Comparison of ENCODE assay signal across 17 cellular contexts in the genomic region with DNA sequence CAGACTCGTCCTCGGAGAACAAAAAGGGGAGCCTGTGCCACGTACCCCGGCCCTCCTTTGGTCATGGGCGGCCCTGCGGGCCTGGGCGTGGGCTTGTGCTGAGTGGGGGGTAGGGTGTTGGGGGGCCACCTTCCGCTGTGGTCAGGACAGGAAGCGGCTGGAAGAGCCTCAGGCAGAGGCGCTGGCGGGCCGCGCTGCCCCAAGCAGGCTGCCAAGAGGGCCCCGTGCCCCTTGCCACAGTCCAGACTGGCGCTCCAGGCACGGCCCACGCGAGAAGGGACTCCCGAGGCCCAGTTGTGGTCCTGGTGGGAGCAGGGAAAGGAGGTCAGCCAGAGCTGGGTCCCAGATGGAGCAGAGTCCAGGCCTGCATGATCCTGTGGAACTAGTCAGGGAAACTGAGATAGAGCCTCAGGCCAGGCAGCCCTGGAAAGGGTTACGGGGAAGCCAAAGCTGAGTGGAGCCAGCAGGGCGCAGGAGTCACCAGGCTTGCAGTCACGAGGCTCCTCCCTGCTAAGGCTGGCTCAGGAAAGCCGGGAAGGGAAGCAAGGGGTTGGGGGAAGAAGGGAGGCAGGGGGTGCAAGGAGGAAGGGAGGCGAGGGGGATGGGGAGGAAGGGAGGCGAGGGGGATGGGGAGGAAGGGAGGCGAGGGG.
"Had no signal": no experiment of that assay in that cellular context is flagged by ENCODE, and none has a peak within 500 bp of the region (broad histone marks: within the 10 kb centered on the region; RNA-seq: fewer than 3 reads in every experiment).

No MANE protein-coding gene starts in this region.

- H3K9me3 Mint-ChIP-seq: activated naive CD8-positive, alpha-beta T cell treated with anti-CD3 and anti-CD28 coated beads, Interleukin-2, amount 10 ng/mL, durations not matched to agents 7 days and 5 days; naive thymus-derived CD8-positive, alpha-beta T cell had no signal

- ATAC-seq: naive thymus-derived CD8-positive, alpha-beta T cell; psoas muscle; sciatic nerve; stimulated activated naive B cell treated with anti-CD40 and anti-IgM and Interleukin-4, amounts not matched to agents 10 μg/mL and 1 μg/mL and 100 μg/mL, for 72 hours had no signal

- H3K27ac ChIP-seq: colonic mucosa, psoas muscle, spleen, upper lobe of left lung had no signal

- H3K4me1 ChIP-seq: colonic mucosa, psoas muscle, spleen, upper lobe of left lung had no signal

- H3K4me1 Mint-ChIP-seq: stimulated activated naive B cell treated with anti-CD40 and anti-IgM and Interleukin-4, amounts not matched to agents 10 μg/mL and 1 μg/mL and 100 μg/mL, for 72 hours had no signal

- H3K36me3 ChIP-seq: colonic mucosa, spleen, upper lobe of left lung had no signal

- H3K27ac Mint-ChIP-seq: stimulated activated naive B cell treated with anti-CD40 and anti-IgM and Interleukin-4, amounts not matched to agents 10 μg/mL and 1 μg/mL and 100 μg/mL, for 72 hours had no signal

- H3K27me3 ChIP-seq: colonic mucosa, spleen, upper lobe of left lung had no signal

- H3K4me3 ChIP-seq: colonic mucosa, lung, psoas muscle, spleen, upper lobe of left lung had no signal

- H3K4me3 Mint-ChIP-seq: activated naive CD8-positive, alpha-beta T cell treated with anti-CD3 and anti-CD28 coated beads, Interleukin-2, amount 10 ng/mL, durations not matched to agents 7 days and 5 days; naive thymus-derived CD8-positive, alpha-beta T cell; stimulated activated naive B cell treated with anti-CD40 and anti-IgM and Interleukin-4, amounts not matched to agents 10 μg/mL and 1 μg/mL and 100 μg/mL, for 72 hours had no signal

- DNase-seq: activated CD4-positive, alpha-beta T cell treated with anti-CD3 and anti-CD28 coated beads for 4 hours; activated effector memory CD4-positive, alpha-beta T cell treated with Interleukin-2 at 50 U/mL for 16 hours; activated naive CD8-positive, alpha-beta T cell treated with anti-CD3 and anti-CD28 coated beads, Interleukin-2, amount 10 ng/mL, durations not matched to agents 7 days and 5 days; colonic mucosa; effector CD4-positive, alpha-beta T cell; hippocampal formation; naive thymus-derived CD8-positive, alpha-beta T cell; nucleus accumbens; psoas muscle; spleen; stimulated activated CD4-positive, alpha-beta T cell treated with anti-CD3 and anti-CD28 coated beads, Interleukin-1b, Interleukin-23, amount 100 ng/mL, for 48 hours; stimulated activated naive B cell treated with anti-CD40 and anti-IgM and Interleukin-4, amounts not matched to agents 10 μg/mL and 1 μg/mL and 100 μg/mL, for 72 hours; substantia nigra; T1000 had no signal

- H3K27me3 Mint-ChIP-seq: activated naive CD8-positive, alpha-beta T cell treated with anti-CD3 and anti-CD28 coated beads, Interleukin-2, amount 10 ng/mL, durations not matched to agents 7 days and 5 days; naive thymus-derived CD8-positive, alpha-beta T cell; stimulated activated naive B cell treated with anti-CD40 and anti-IgM and Interleukin-4, amounts not matched to agents 10 μg/mL and 1 μg/mL and 100 μg/mL, for 72 hours had no signal

- H3K36me3 Mint-ChIP-seq: naive thymus-derived CD8-positive, alpha-beta T cell; stimulated activated naive B cell treated with anti-CD40 and anti-IgM and Interleukin-4, amounts not matched to agents 10 μg/mL and 1 μg/mL and 100 μg/mL, for 72 hours had no signal

- H3K9me3 ChIP-seq: colonic mucosa, psoas muscle, upper lobe of left lung had no signal
